15 cellular contexts compared by ENCODE assay signal in the genomic region with DNA sequence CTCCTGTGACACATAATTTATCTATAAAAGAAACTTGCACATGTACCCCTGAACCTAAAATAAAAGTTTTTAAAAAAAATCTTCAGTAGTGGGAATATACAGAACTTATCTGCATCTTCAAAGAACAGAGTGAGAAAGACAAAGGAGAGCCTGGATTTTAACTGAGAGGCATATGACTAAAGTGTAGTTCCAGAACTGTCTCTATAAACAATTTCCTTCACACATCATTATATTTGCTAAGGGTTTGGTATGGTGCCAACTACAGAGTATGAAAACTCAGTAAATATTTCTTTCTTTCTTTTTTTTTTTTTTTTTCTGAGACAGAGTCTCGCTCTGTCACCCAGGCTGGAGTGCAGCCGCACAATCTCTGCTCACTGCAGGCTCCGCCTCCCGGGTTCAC. TPM values are rescaled to one million over a fixed set of nuclear protein-coding genes. Genes with fewer than 3 reads are reported as not detected.
DNase-seq lines count a peak whose midpoint lies in the region; ATAC-seq and TF ChIP-seq lines count a peak whose summit lies in the region.
"Had no signal": no experiment of that assay in that cellular context is flagged by ENCODE, and none has a peak within 500 bp of the region (broad histone marks: within the 10 kb centered on the region; RNA-seq: fewer than 3 reads in every experiment).

No MANE protein-coding gene starts in this region.

- no peak for TF ChIP-seq CTCF in choroid plexus epithelial cell (conservative IDR thresholded peaks at IDR 0.05; ENCODE audit: low read depth, low read length)
- TF ChIP-seq CTCF in left lung (IDR thresholded peaks at IDR 0.05), result no peak

- H3K9me3 ChIP-seq in left lung, result no peaks in the 10 kb centered on the region
- H3K9me3 ChIP-seq: HAP-1 had no signal

- peak overlapping the region; percentile 38 for H3K27ac Mint-ChIP-seq in activated CD4-positive, alpha-beta T cell treated with anti-CD3 and anti-CD28 coated beads, Interleukin-2, amount 10 ng/mL, durations not matched to agents 7 days and 5 days
- H3K27ac Mint-ChIP-seq: CD4-positive, alpha-beta memory T cell; HFFc6 had no signal

- H3K36me3 ChIP-seq in left lung, result no peaks in the 10 kb centered on the region
- H3K36me3 ChIP-seq: HAP-1 had no signal

- H3K4me1 ChIP-seq in left lung, result no peaks in the 10 kb centered on the region
- H3K4me1 ChIP-seq: HAP-1 had no signal

- H3K4me3 ChIP-seq in choroid plexus epithelial cell (ENCODE audit: low read depth, low read length), result no peak overlapping the region
- H3K4me3 ChIP-seq in left lung, result no peak overlapping the region
- H3K4me3 ChIP-seq: HAP-1 had no signal

- peaks cover 46% of the 10 kb centered on the region for H3K4me1 Mint-ChIP-seq in activated CD4-positive, alpha-beta T cell treated with anti-CD3 and anti-CD28 coated beads, Interleukin-2, amount 10 ng/mL, durations not matched to agents 7 days and 5 days

- intact Hi-C loops in left lung (cut with DNase I), result no loop called here

- H3K27me3 ChIP-seq in left lung, result no peaks in the 10 kb centered on the region

- no peaks in the 10 kb centered on the region for H3K27me3 Mint-ChIP-seq in activated CD4-positive, alpha-beta T cell treated with anti-CD3 and anti-CD28 coated beads, Interleukin-2, amount 10 ng/mL, durations not matched to agents 7 days and 5 days

- CTCF ChIA-PET in activated CD4-positive, alpha-beta T cell treated with anti-CD3 and anti-CD28 coated beads, Interleukin-2, amount 10 ng/mL, durations not matched to agents 7 days and 5 days (lab: Charles Lee), result interaction anchor here (0.7 kb wide), 1 partner anchor 91 kb away, joined by 3 read pairs; no protein-coding TSS in a partner anchor

- H3K36me3 Mint-ChIP-seq in activated CD4-positive, alpha-beta T cell treated with anti-CD3 and anti-CD28 coated beads, Interleukin-2, amount 10 ng/mL, durations not matched to agents 7 days and 5 days (ENCODE audit: low read depth), result no peaks in the 10 kb centered on the region
- H3K36me3 Mint-ChIP-seq: CD4-positive, alpha-beta memory T cell had no signal

- H3K9me3 Mint-ChIP-seq in activated CD4-positive, alpha-beta T cell treated with anti-CD3 and anti-CD28 coated beads, Interleukin-2, amount 10 ng/mL, durations not matched to agents 7 days and 5 days, result no peaks in the 10 kb centered on the region
- H3K9me3 Mint-ChIP-seq: CD4-positive, alpha-beta memory T cell; HFFc6 had no signal

- H3K27ac ChIP-seq in left lung, result no peak overlapping the region

- ATAC-seq in left lung, result peak; percentile 54
- ATAC-seq in HG03439 (IDR thresholded peaks at IDR 0.05; ENCODE audit: unreplicated experiment), result no peak

- DNase-seq in activated CD4-positive, alpha-beta T cell treated with anti-CD3 and anti-CD28 coated beads, Interleukin-2, amount 10 ng/mL, durations not matched to agents 7 days and 5 days, result no peak
- DNase-seq in activated CD4-positive, alpha-beta T cell treated with anti-CD3 and anti-CD28 coated beads, Interleukin-2, amount 50 U/mL, for 48 hours, result no peak
- DNase-seq in choroid plexus epithelial cell (ENCODE audit: low read depth) (peak; percentile 6), left lung (no peak), mesenteric fat pad (ENCODE audit: low spot score) (no peak)
- DNase-seq: C1 segment of cervical spinal cord; Calu3; CD4-positive, alpha-beta memory T cell; COR-L47; DMS79; GF-D8; GOT3; HFFc6 had no signal

- no peak overlapping the region for H3K4me3 Mint-ChIP-seq in activated CD4-positive, alpha-beta T cell treated with anti-CD3 and anti-CD28 coated beads, Interleukin-2, amount 10 ng/mL, durations not matched to agents 7 days and 5 days
- H3K4me3 Mint-ChIP-seq: CD4-positive, alpha-beta memory T cell; HFFc6 had no signal

- POLR2A ChIA-PET in activated CD4-positive, alpha-beta T cell treated with anti-CD3 and anti-CD28 coated beads, Interleukin-2, amount 10 ng/mL, durations not matched to agents 7 days and 5 days (lab: Charles Lee), result no interaction called here

RNA-seq across cellular contexts. Expression of gene NFKB1, which starts 49.9 kb away (rescaled TPM):
- 100 to 1,000 TPM; 135 to 142 TPM for total RNA-seq in activated CD4-positive, alpha-beta T cell treated with anti-CD3 and anti-CD28 coated beads, Interleukin-2, amount 10 ng/mL, durations not matched to agents 7 days and 5 days
- 10 to 100 TPM; 39.8 to 57.6 TPM for total RNA-seq in left lung
- total RNA-seq in mesenteric fat pad, result 55.5 TPM
